In genomic region chr19:32872391-32872790, GRCh38 we compare ENCODE assay signal across 38 cellular contexts. TPM values are rescaled to one million over a fixed set of nuclear protein-coding genes. Genes with fewer than 3 reads are reported as not detected.
"Had no signal": no experiment of that assay in that cellular context is flagged by ENCODE, and none has a peak within 500 bp of the region (broad histone marks: within the 10 kb centered on the region; RNA-seq: fewer than 3 reads in every experiment).

No MANE protein-coding gene starts in this region.

- H3K27me3 ChIP-seq: body of pancreas, brain microvascular endothelial cell, breast epithelium had no signal

- H3K4me1 ChIP-seq: body of pancreas, breast epithelium had no signal

- H3K4me3 Mint-ChIP-seq: activated B cell treated with CpG ODN at 0.5 μM for 24 hours; activated CD4-positive, alpha-beta memory T cell treated with anti-CD3 and anti-CD28 coated beads for 36 hours; activated CD4-positive, alpha-beta T cell treated with anti-CD3 and anti-CD28 coated beads for 36 hours; activated CD4-positive, alpha-beta T cell treated with anti-CD3 and anti-CD28 coated beads, Interleukin-2, amount 10 ng/mL, durations not matched to agents 24 days and 14 days; activated CD8-positive, alpha-beta T cell treated with anti-CD3 and anti-CD28 coated beads for 36 hours; activated naive CD4-positive, alpha-beta T cell treated with anti-CD3 and anti-CD28 coated beads for 36 hours; activated naive CD4-positive, alpha-beta T cell treated with anti-CD3 and anti-CD28 coated beads, Interleukin-2, amount 50 U/mL, for 24 hours; activated naive CD8-positive, alpha-beta T cell; activated naive CD8-positive, alpha-beta T cell treated with anti-CD3 and anti-CD28 coated beads, Interleukin-2, amount 10 ng/mL, durations not matched to agents 7 days and 5 days; activated naive CD8-positive, alpha-beta T cell treated with anti-CD3 and anti-CD28 coated beads, Interleukin-2, amount 50 U/mL, for 24 hours; activated T-cell treated with anti-CD3 and anti-CD28 coated beads, Interleukin-2, amount 50 U/mL, for 4 hours; activated T-cell treated with anti-CD3 and anti-CD28 coated beads, Interleukin-2, amount 50 U/mL, for 72 hours; activated T-helper 1 cell treated with anti-CD3 and anti-CD28 coated beads, Interleukin-12 subunit alpha, Interleukin-12 subunit beta, Interleukin-2, Interleukin-4 antibody, amounts not matched to agents 30 ng/mL and 10 ng/mL and 1 ng/mL, durations not matched to agents 14 hours and 24 hours and 36 hours; activated T-helper 17 cell treated with anti-CD3 and anti-CD28 coated beads, Interleukin-2, amount 50 U/mL, for 72 hours; T-helper 1 cell treated with Interleukin-12 subunit alpha and Interleukin-12 subunit beta and Interleukin-4 antibody, amounts not matched to agents 30 μg/mL and 1 μg/mL, for 36 hours; T-helper 2 cell treated with Interferon-gamma antibody and Interleukin-4, amounts not matched to agents 5 μg/mL and 100 μg/mL, for 36 hours had no signal

- DNase-seq: activated B cell treated with CpG ODN at 0.5 μM for 24 hours; activated CD4-positive, alpha-beta memory T cell treated with anti-CD3 and anti-CD28 coated beads for 36 hours; activated CD4-positive, alpha-beta T cell treated with anti-CD3 and anti-CD28 coated beads for 1 hour; activated CD4-positive, alpha-beta T cell treated with anti-CD3 and anti-CD28 coated beads for 36 hours; activated CD4-positive, alpha-beta T cell treated with anti-CD3 and anti-CD28 coated beads, Interleukin-2, amount 10 ng/mL, durations not matched to agents 24 days and 14 days; activated CD4-positive, alpha-beta T cell treated with anti-CD3 and anti-CD28 coated beads, Interleukin-2, amount 50 U/mL, for 1 hour; activated CD4-positive, alpha-beta T cell treated with anti-CD3 and anti-CD28 coated beads, Interleukin-2, amount 50 U/mL, for 4 hours; activated CD8-positive, alpha-beta memory T cell treated with anti-CD3 and anti-CD28 coated beads, Interleukin-2, amount 50 U/mL, for 4 hours; activated CD8-positive, alpha-beta T cell treated with anti-CD3 and anti-CD28 coated beads for 36 hours; activated gamma-delta T cell treated with Interleukin-2 at 50 U/mL for 16 hours; activated naive CD4-positive, alpha-beta T cell; activated naive CD4-positive, alpha-beta T cell treated with anti-CD3 and anti-CD28 coated beads for 36 hours; activated naive CD8-positive, alpha-beta T cell treated with anti-CD3 and anti-CD28 coated beads, Interleukin-2, amount 10 ng/mL, durations not matched to agents 7 days and 5 days; activated naive CD8-positive, alpha-beta T cell treated with anti-CD3 and anti-CD28 coated beads, Interleukin-2, amount 50 U/mL, for 24 hours; activated T-cell treated with anti-CD3 and anti-CD28 coated beads for 4 hours; activated T-cell treated with anti-CD3 and anti-CD28 coated beads, Interleukin-2, amount 50 U/mL, for 1 hour; activated T-cell treated with anti-CD3 and anti-CD28 coated beads, Interleukin-2, amount 50 U/mL, for 4 hours; activated T-cell treated with anti-CD3 and anti-CD28 coated beads, Interleukin-2, amount 50 U/mL, for 72 hours; amniotic stem cell; aorta; body of pancreas; brain microvascular endothelial cell; central memory CD4-positive, alpha-beta T cell; SW 1271; T-helper 1 cell; T-helper 2 cell; T-helper 9 cell had no signal

- H3K27ac Mint-ChIP-seq: activated B cell treated with CpG ODN at 0.5 μM for 24 hours; activated CD4-positive, alpha-beta memory T cell treated with anti-CD3 and anti-CD28 coated beads for 36 hours; activated CD4-positive, alpha-beta T cell treated with anti-CD3 and anti-CD28 coated beads for 36 hours; activated CD4-positive, alpha-beta T cell treated with anti-CD3 and anti-CD28 coated beads, Interleukin-2, amount 10 ng/mL, durations not matched to agents 24 days and 14 days; activated CD8-positive, alpha-beta T cell treated with anti-CD3 and anti-CD28 coated beads for 36 hours; activated naive CD4-positive, alpha-beta T cell treated with anti-CD3 and anti-CD28 coated beads for 36 hours; activated naive CD4-positive, alpha-beta T cell treated with anti-CD3 and anti-CD28 coated beads, Interleukin-2, amount 50 U/mL, for 24 hours; activated naive CD8-positive, alpha-beta T cell; activated naive CD8-positive, alpha-beta T cell treated with anti-CD3 and anti-CD28 coated beads, Interleukin-2, amount 10 ng/mL, durations not matched to agents 7 days and 5 days; activated naive CD8-positive, alpha-beta T cell treated with anti-CD3 and anti-CD28 coated beads, Interleukin-2, amount 50 U/mL, for 24 hours; activated T-cell treated with anti-CD3 and anti-CD28 coated beads, Interleukin-2, amount 50 U/mL, for 72 hours; activated T-helper 1 cell treated with anti-CD3 and anti-CD28 coated beads, Interleukin-12 subunit alpha, Interleukin-12 subunit beta, Interleukin-2, Interleukin-4 antibody, amounts not matched to agents 30 ng/mL and 10 ng/mL and 1 ng/mL, durations not matched to agents 14 hours and 24 hours and 36 hours; activated T-helper 17 cell treated with anti-CD3 and anti-CD28 coated beads, Interleukin-2, amount 50 U/mL, for 72 hours; T-helper 1 cell treated with Interleukin-12 subunit alpha and Interleukin-12 subunit beta and Interleukin-4 antibody, amounts not matched to agents 30 μg/mL and 1 μg/mL, for 36 hours; T-helper 2 cell treated with Interferon-gamma antibody and Interleukin-4, amounts not matched to agents 5 μg/mL and 100 μg/mL, for 36 hours had no signal

- H3K4me1 Mint-ChIP-seq: activated B cell treated with CpG ODN at 0.5 μM for 24 hours; activated CD4-positive, alpha-beta T cell treated with anti-CD3 and anti-CD28 coated beads, Interleukin-2, amount 10 ng/mL, durations not matched to agents 24 days and 14 days; activated naive CD4-positive, alpha-beta T cell treated with anti-CD3 and anti-CD28 coated beads, Interleukin-2, amount 50 U/mL, for 24 hours; activated naive CD8-positive, alpha-beta T cell treated with anti-CD3 and anti-CD28 coated beads, Interleukin-2, amount 50 U/mL, for 24 hours; activated T-helper 17 cell treated with anti-CD3 and anti-CD28 coated beads, Interleukin-2, amount 50 U/mL, for 72 hours had no signal

- H3K9me3 ChIP-seq: body of pancreas, breast epithelium had no signal

- H3K36me3 ChIP-seq: brain microvascular endothelial cell, breast epithelium had no signal

- H3K9me3 Mint-ChIP-seq: activated B cell treated with CpG ODN at 0.5 μM for 24 hours; activated CD4-positive, alpha-beta memory T cell treated with anti-CD3 and anti-CD28 coated beads for 36 hours; activated CD4-positive, alpha-beta T cell treated with anti-CD3 and anti-CD28 coated beads, Interleukin-2, amount 10 ng/mL, durations not matched to agents 24 days and 14 days; activated CD8-positive, alpha-beta T cell treated with anti-CD3 and anti-CD28 coated beads for 36 hours; activated naive CD4-positive, alpha-beta T cell treated with anti-CD3 and anti-CD28 coated beads for 36 hours; activated naive CD4-positive, alpha-beta T cell treated with anti-CD3 and anti-CD28 coated beads, Interleukin-2, amount 50 U/mL, for 24 hours; activated naive CD8-positive, alpha-beta T cell treated with anti-CD3 and anti-CD28 coated beads, Interleukin-2, amount 10 ng/mL, durations not matched to agents 7 days and 5 days; activated naive CD8-positive, alpha-beta T cell treated with anti-CD3 and anti-CD28 coated beads, Interleukin-2, amount 50 U/mL, for 24 hours; activated T-cell treated with anti-CD3 and anti-CD28 coated beads, Interleukin-2, amount 50 U/mL, for 4 hours; activated T-cell treated with anti-CD3 and anti-CD28 coated beads, Interleukin-2, amount 50 U/mL, for 72 hours; activated T-helper 1 cell treated with anti-CD3 and anti-CD28 coated beads, Interleukin-12 subunit alpha, Interleukin-12 subunit beta, Interleukin-2, Interleukin-4 antibody, amounts not matched to agents 30 ng/mL and 10 ng/mL and 1 ng/mL, durations not matched to agents 14 hours and 24 hours and 36 hours; activated T-helper 17 cell treated with anti-CD3 and anti-CD28 coated beads, Interleukin-2, amount 50 U/mL, for 72 hours; T-helper 1 cell treated with Interleukin-12 subunit alpha and Interleukin-12 subunit beta and Interleukin-4 antibody, amounts not matched to agents 30 μg/mL and 1 μg/mL, for 36 hours; T-helper 2 cell treated with Interferon-gamma antibody and Interleukin-4, amounts not matched to agents 5 μg/mL and 100 μg/mL, for 36 hours had no signal

- H3K27me3 Mint-ChIP-seq: activated B cell treated with CpG ODN at 0.5 μM for 24 hours; activated CD4-positive, alpha-beta memory T cell treated with anti-CD3 and anti-CD28 coated beads for 36 hours; activated CD4-positive, alpha-beta T cell treated with anti-CD3 and anti-CD28 coated beads for 36 hours; activated CD4-positive, alpha-beta T cell treated with anti-CD3 and anti-CD28 coated beads, Interleukin-2, amount 10 ng/mL, durations not matched to agents 24 days and 14 days; activated CD8-positive, alpha-beta T cell treated with anti-CD3 and anti-CD28 coated beads for 36 hours; activated naive CD4-positive, alpha-beta T cell treated with anti-CD3 and anti-CD28 coated beads, Interleukin-2, amount 50 U/mL, for 24 hours; activated naive CD8-positive, alpha-beta T cell; activated naive CD8-positive, alpha-beta T cell treated with anti-CD3 and anti-CD28 coated beads, Interleukin-2, amount 10 ng/mL, durations not matched to agents 7 days and 5 days; activated naive CD8-positive, alpha-beta T cell treated with anti-CD3 and anti-CD28 coated beads, Interleukin-2, amount 50 U/mL, for 24 hours; activated T-helper 17 cell treated with anti-CD3 and anti-CD28 coated beads, Interleukin-2, amount 50 U/mL, for 72 hours had no signal

- H3K36me3 Mint-ChIP-seq: activated CD4-positive, alpha-beta memory T cell treated with anti-CD3 and anti-CD28 coated beads for 36 hours; activated naive CD4-positive, alpha-beta T cell treated with anti-CD3 and anti-CD28 coated beads, Interleukin-2, amount 50 U/mL, for 24 hours; activated naive CD8-positive, alpha-beta T cell; activated naive CD8-positive, alpha-beta T cell treated with anti-CD3 and anti-CD28 coated beads, Interleukin-2, amount 10 ng/mL, durations not matched to agents 7 days and 5 days had no signal

- H3K4me3 ChIP-seq: body of pancreas, breast epithelium had no signal

- ATAC-seq: activated CD4-positive, alpha-beta T cell treated with anti-CD3 and anti-CD28 coated beads for 36 hours; activated CD4-positive, CD25-positive, alpha-beta regulatory T cell treated with anti-CD3 and anti-CD28 coated beads, Interleukin-2, amount 50 U/mL, for 24 hours; activated CD8-positive, alpha-beta T cell treated with anti-CD3 and anti-CD28 coated beads for 36 hours; activated naive CD8-positive, alpha-beta T cell treated with anti-CD3 and anti-CD28 coated beads, Interleukin-2, amount 50 U/mL, for 24 hours; activated T-cell treated with anti-CD3 and anti-CD28 coated beads, Interleukin-2, amount 50 U/mL, for 4 hours; activated T-cell treated with anti-CD3 and anti-CD28 coated beads, Interleukin-2, amount 50 U/mL, for 72 hours; activated T-helper 17 cell treated with anti-CD3 and anti-CD28 coated beads, Interleukin-2, amount 50 U/mL, for 72 hours; body of pancreas had no signal

- H3K27ac ChIP-seq: body of pancreas, brain microvascular endothelial cell, breast epithelium, VCaP had no signal

RNA-seq across cellular contexts. Expression of gene SLC7A9, which starts 2.8 kb away (rescaled TPM):
- total RNA-seq: activated CD4-positive, alpha-beta T cell treated with anti-CD3 and anti-CD28 coated beads, Interleukin-2, amount 10 ng/mL, durations not matched to agents 24 days and 14 days; activated CD8-positive, alpha-beta memory T cell treated with anti-CD3 and anti-CD28 coated beads for 36 hours; activated CD8-positive, alpha-beta T cell treated with anti-CD3 and anti-CD28 coated beads for 36 hours; activated naive CD4-positive, alpha-beta T cell treated with anti-CD3 and anti-CD28 coated beads for 36 hours; activated T-cell treated with anti-CD3 and anti-CD28 coated beads, Interleukin-2, amount 50 U/mL, for 4 hours; body of pancreas; cardiac septum had no signal
